2 cellular contexts compared by ENCODE assay signal in the genomic region with DNA sequence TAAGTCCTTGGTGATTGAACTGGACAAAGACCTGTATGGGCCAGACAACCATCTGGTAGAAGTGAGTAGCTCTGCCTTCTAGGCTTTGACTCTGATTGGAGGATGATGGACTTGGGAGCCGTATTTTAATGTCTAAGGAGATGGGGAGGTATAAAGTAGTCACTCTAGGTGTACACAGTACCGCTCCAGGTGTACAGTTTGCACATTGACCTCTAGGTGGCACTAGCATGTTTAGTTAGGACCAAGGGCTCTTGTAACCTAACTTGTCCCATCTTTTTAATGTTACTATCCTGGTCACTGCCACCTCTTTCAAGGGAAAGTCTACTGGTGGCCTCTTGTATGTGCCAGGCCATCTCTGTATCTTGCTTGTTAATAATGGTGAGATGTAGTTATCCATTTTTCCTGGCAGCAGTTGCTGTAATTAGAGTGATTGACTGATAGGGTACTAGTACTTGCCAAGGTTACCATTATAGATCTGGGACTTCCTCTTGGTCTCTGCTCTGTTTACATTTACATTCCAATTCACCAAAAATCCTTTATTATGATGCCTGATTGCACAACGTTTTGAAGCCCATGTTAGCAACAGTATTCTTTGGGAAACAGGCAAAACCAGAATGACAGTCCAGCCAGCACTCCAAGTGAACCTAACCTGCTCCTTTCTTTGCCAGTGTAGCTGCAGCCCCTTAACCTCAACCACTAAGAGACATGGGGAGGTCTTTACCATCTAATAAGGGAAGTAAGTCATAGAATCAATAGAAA.
TF ChIP-seq lines count a peak whose summit lies in the region.

No MANE protein-coding gene starts in this region.

TF ChIP-seq in GM23338, 12 proteins besides CTCF, POLR2A, EP300 and RAD21:
- TF ChIP-seq CREB1 (CRISPR knock-in tag; IDR thresholded peaks at IDR 0.05; ENCODE audit: low read depth) (no peak), JUNB (IDR thresholded peaks at IDR 0.05; ENCODE audit: unreplicated experiment) (no peak), ZNF331 (CRISPR knock-in tag; IDR thresholded peaks at IDR 0.05; ENCODE audit: low read depth) (no peak), NANOG (IDR thresholded peaks at IDR 0.05; ENCODE audit: borderline replicate concordance) (no peak), EZH2 (IDR thresholded peaks at IDR 0.05; ENCODE audit: low read depth, unreplicated experiment) (no peak), STAT1 (IDR thresholded peaks at IDR 0.05; ENCODE audit: unreplicated experiment) (no peak)
- TF ChIP-seq, protein P1, sequence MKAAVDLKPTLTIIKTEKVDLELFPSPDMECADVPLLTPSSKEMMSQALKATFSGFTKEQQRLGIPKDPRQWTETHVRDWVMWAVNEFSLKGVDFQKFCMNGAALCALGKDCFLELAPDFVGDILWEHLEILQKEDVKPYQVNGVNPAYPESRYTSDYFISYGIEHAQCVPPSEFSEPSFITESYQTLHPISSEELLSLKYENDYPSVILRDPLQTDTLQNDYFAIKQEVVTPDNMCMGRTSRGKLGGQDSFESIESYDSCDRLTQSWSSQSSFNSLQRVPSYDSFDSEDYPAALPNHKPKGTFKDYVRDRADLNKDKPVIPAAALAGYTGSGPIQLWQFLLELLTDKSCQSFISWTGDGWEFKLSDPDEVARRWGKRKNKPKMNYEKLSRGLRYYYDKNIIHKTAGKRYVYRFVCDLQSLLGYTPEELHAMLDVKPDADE (IDR thresholded peaks at IDR 0.05): no peak
- TF ChIP-seq, protein P2, sequence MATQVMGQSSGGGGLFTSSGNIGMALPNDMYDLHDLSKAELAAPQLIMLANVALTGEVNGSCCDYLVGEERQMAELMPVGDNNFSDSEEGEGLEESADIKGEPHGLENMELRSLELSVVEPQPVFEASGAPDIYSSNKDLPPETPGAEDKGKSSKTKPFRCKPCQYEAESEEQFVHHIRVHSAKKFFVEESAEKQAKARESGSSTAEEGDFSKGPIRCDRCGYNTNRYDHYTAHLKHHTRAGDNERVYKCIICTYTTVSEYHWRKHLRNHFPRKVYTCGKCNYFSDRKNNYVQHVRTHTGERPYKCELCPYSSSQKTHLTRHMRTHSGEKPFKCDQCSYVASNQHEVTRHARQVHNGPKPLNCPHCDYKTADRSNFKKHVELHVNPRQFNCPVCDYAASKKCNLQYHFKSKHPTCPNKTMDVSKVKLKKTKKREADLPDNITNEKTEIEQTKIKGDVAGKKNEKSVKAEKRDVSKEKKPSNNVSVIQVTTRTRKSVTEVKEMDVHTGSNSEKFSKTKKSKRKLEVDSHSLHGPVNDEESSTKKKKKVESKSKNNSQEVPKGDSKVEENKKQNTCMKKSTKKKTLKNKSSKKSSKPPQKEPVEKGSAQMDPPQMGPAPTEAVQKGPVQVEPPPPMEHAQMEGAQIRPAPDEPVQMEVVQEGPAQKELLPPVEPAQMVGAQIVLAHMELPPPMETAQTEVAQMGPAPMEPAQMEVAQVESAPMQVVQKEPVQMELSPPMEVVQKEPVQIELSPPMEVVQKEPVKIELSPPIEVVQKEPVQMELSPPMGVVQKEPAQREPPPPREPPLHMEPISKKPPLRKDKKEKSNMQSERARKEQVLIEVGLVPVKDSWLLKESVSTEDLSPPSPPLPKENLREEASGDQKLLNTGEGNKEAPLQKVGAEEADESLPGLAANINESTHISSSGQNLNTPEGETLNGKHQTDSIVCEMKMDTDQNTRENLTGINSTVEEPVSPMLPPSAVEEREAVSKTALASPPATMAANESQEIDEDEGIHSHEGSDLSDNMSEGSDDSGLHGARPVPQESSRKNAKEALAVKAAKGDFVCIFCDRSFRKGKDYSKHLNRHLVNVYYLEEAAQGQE (IDR thresholded peaks at IDR 0.05; ENCODE audit: unreplicated experiment): no peak

TF ChIP-seq in endothelial cell of umbilical vein, 7 proteins besides CTCF, POLR2A, EP300 and RAD21:
- TF ChIP-seq GATA2 (IDR thresholded peaks at IDR 0.05; ENCODE audit: insufficient read depth, insufficient read length, low read depth, low read length) (no peak), FOS (IDR thresholded peaks at IDR 0.05; ENCODE audit: borderline replicate concordance, insufficient read depth, low read length) (no peak), POLR2AphosphoS5 (IDR thresholded peaks at IDR 0.05; ENCODE audit: insufficient read depth, low read depth, low read length) (no peak), JUN (IDR thresholded peaks at IDR 0.05; ENCODE audit: borderline replicate concordance, insufficient read depth, insufficient read length, low read depth) (no peak), MYC (IDR thresholded peaks at IDR 0.05; ENCODE audit: low read depth, low read length) (no peak), EZH2 (IDR thresholded peaks at IDR 0.05; ENCODE audit: borderline replicate concordance, low read depth, low read length, severe bottlenecking) (no peak)
- TF ChIP-seq, protein P3, sequence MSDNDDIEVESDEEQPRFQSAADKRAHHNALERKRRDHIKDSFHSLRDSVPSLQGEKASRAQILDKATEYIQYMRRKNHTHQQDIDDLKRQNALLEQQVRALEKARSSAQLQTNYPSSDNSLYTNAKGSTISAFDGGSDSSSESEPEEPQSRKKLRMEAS (IDR thresholded peaks at IDR 0.05; ENCODE audit: insufficient read depth, insufficient read length): no peak
